Comparison of ENCODE assay signal across 30 cellular contexts in the genomic region with DNA sequence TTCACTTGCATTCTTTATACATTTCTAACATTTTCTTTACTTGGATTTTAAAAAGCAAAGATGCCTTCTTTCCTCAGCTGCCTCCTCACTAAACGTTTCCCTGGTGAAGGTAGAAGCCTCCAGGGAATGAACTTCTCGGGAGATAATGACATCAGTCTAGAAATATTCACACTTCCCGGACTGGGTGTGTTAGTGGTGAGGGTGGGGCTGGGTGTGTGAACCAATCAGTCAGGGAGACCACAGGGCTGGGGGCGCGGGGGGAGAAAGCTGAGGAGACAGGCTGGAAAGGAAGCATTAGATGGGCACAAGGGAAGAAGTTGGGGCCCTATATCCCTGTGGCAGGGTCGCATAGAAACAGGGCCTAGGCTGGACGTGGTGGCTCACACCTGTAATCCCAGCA. TPM values are rescaled to one million over a fixed set of nuclear protein-coding genes. Genes with fewer than 3 reads are reported as not detected.
DNase-seq lines count a peak whose midpoint lies in the region; ATAC-seq, FAIRE-seq and TF ChIP-seq lines count a peak whose summit lies in the region.
"Had no signal": no experiment of that assay in that cellular context is flagged by ENCODE, and none has a peak within 500 bp of the region (broad histone marks: within the 10 kb centered on the region; RNA-seq: fewer than 3 reads in every experiment).

No MANE protein-coding gene starts in this region.

- H3K36me3 ChIP-seq in bronchial epithelial cell (ENCODE audit: control insufficient read depth, insufficient read depth, low read length): no peaks in the 10 kb centered on the region
- no peaks in the 10 kb centered on the region for H3K36me3 ChIP-seq in mucosa of descending colon (ENCODE audit: low read depth)
- H3K36me3 ChIP-seq: left ventricle myocardium inferior, tibial artery had no signal

- H3K4me3 Mint-ChIP-seq in Calu3 (ENCODE audit: low read depth, unreplicated experiment): peak overlapping the region; percentile 11
- no peak overlapping the region for H3K4me3 Mint-ChIP-seq in stimulated activated memory B cell treated with anti-CD40 and anti-IgM and Interleukin-4, amounts not matched to agents 10 μg/mL and 1 μg/mL and 100 μg/mL, for 72 hours
- H3K4me3 Mint-ChIP-seq: activated CD8-positive, alpha-beta T cell treated with anti-CD3 and anti-CD28 coated beads for 36 hours; activated naive CD4-positive, alpha-beta T cell treated with anti-CD3 and anti-CD28 coated beads, Interleukin-2, amount 50 U/mL, for 24 hours; activated T-helper 17 cell treated with anti-CD3 and anti-CD28 coated beads, Interleukin-2, amount 50 U/mL, for 72 hours; B cell; effector memory CD8-positive, alpha-beta T cell; naive thymus-derived CD4-positive, alpha-beta T cell; T-helper 17 cell had no signal

- H3K27me3 ChIP-seq in bronchial epithelial cell (ENCODE audit: control insufficient read depth, insufficient read depth, low read length): no peaks in the 10 kb centered on the region

- peak; percentile 77 for DNase-seq in Calu3
- DNase-seq in M059J (ENCODE audit: low read depth): peak; percentile 41
- DNase-seq in bronchial epithelial cell (ENCODE audit: low read depth): peak; percentile 18
- peak in 2 of 3 donors; percentile 5 to 55 for DNase-seq in mucosa of descending colon
- no peak for DNase-seq in DMS53 (lab: John Stamatoyannopoulos, UW)
- DNase-seq in NCI-H2107 (lab: John Stamatoyannopoulos, UW): no peak
- DNase-seq: activated CD8-positive, alpha-beta T cell treated with anti-CD3 and anti-CD28 coated beads for 36 hours; amygdala; cortex of kidney; effector memory CD8-positive, alpha-beta T cell; foreskin fibroblast; left ventricle myocardium inferior; MM.1S; naive thymus-derived CD4-positive, alpha-beta T cell; NCI-H2029; NCI-H2227 treated with DMSO at 0.1 percent for 48 hours; psoas muscle; RPMI8226; stimulated activated CD8-positive, alpha-beta memory T cell treated with anti-CD3 and anti-CD28 coated beads, Interleukin-4, amount 100 ng/mL, for 48 hours; T-helper 17 cell; tibial artery had no signal

- peak overlapping the region; percentile 79 for H3K27ac Mint-ChIP-seq in Calu3 (ENCODE audit: unreplicated experiment)
- no peak overlapping the region for H3K27ac Mint-ChIP-seq in stimulated activated memory B cell treated with anti-CD40 and anti-IgM and Interleukin-4, amounts not matched to agents 10 μg/mL and 1 μg/mL and 100 μg/mL, for 72 hours
- H3K27ac Mint-ChIP-seq: activated CD8-positive, alpha-beta T cell treated with anti-CD3 and anti-CD28 coated beads for 36 hours; activated naive CD4-positive, alpha-beta T cell treated with anti-CD3 and anti-CD28 coated beads, Interleukin-2, amount 50 U/mL, for 24 hours; activated T-helper 17 cell treated with anti-CD3 and anti-CD28 coated beads, Interleukin-2, amount 50 U/mL, for 72 hours; B cell; effector memory CD8-positive, alpha-beta T cell; naive thymus-derived CD4-positive, alpha-beta T cell; T-helper 17 cell had no signal

- BruUV-seq in Calu3 (replicated peaks; lab: Mats Ljungman, UMichigan): no TSS peak

- no peaks in the 10 kb centered on the region for H3K27me3 Mint-ChIP-seq in Calu3 (ENCODE audit: unreplicated experiment)
- H3K27me3 Mint-ChIP-seq in stimulated activated memory B cell treated with anti-CD40 and anti-IgM and Interleukin-4, amounts not matched to agents 10 μg/mL and 1 μg/mL and 100 μg/mL, for 72 hours: peaks cover 76% of the 10 kb centered on the region

- H3K4me3 ChIP-seq in bronchial epithelial cell (ENCODE audit: low read depth, low read length): no peak overlapping the region
- no peak overlapping the region for H3K4me3 ChIP-seq in mucosa of descending colon
- H3K4me3 ChIP-seq: left ventricle myocardium inferior, psoas muscle, tibial artery had no signal

- CTCF ChIA-PET in Calu3 (lab: Charles Lee): interaction anchor here (0.6 to 1.3 kb wide), 2 partner anchors 133 to 219 kb away, joined by 4 read pairs; no protein-coding TSS in a partner anchor

- no peak for FAIRE-seq in bronchial epithelial cell (lab: Jason Lieb, UNC)

- H3K4me1 ChIP-seq in mucosa of descending colon (ENCODE audit: low read depth): peaks cover 3% of the 10 kb centered on the region
- H3K4me1 ChIP-seq: left ventricle myocardium inferior, psoas muscle, tibial artery had no signal

- H3K4me1 Mint-ChIP-seq in Calu3 (ENCODE audit: low read depth, unreplicated experiment): peaks cover 61% of the 10 kb centered on the region
- H3K4me1 Mint-ChIP-seq in stimulated activated memory B cell treated with anti-CD40 and anti-IgM and Interleukin-4, amounts not matched to agents 10 μg/mL and 1 μg/mL and 100 μg/mL, for 72 hours: peaks cover 16% of the 10 kb centered on the region

- ATAC-seq in mucosa of descending colon (peak; percentile 87), HG03108 (IDR thresholded peaks at IDR 0.05; ENCODE audit: unreplicated experiment) (no peak)
- no peak for ATAC-seq in stimulated activated memory B cell treated with anti-CD40 and anti-IgM and Interleukin-4, amounts not matched to agents 10 μg/mL and 1 μg/mL and 100 μg/mL, for 72 hours
- ATAC-seq: activated CD4-positive, CD25-positive, alpha-beta regulatory T cell treated with anti-CD3 and anti-CD28 coated beads, Interleukin-2, amount 50 U/mL, for 24 hours; activated CD8-positive, alpha-beta T cell treated with anti-CD3 and anti-CD28 coated beads for 36 hours; activated T-helper 17 cell treated with anti-CD3 and anti-CD28 coated beads, Interleukin-2, amount 50 U/mL, for 72 hours; effector memory CD8-positive, alpha-beta T cell; esophagus mucosa; naive thymus-derived CD4-positive, alpha-beta T cell; psoas muscle; T-helper 17 cell had no signal

- no peaks in the 10 kb centered on the region for H3K9me3 ChIP-seq in mucosa of descending colon
- H3K9me3 ChIP-seq: psoas muscle, tibial artery had no signal

- H3K9me3 Mint-ChIP-seq in Calu3 (ENCODE audit: low read depth, unreplicated experiment): peaks cover 5% of the 10 kb centered on the region
- H3K9me3 Mint-ChIP-seq in stimulated activated memory B cell treated with anti-CD40 and anti-IgM and Interleukin-4, amounts not matched to agents 10 μg/mL and 1 μg/mL and 100 μg/mL, for 72 hours: peaks cover 11% of the 10 kb centered on the region
- H3K9me3 Mint-ChIP-seq: activated naive CD4-positive, alpha-beta T cell treated with anti-CD3 and anti-CD28 coated beads, Interleukin-2, amount 50 U/mL, for 24 hours; activated T-helper 17 cell treated with anti-CD3 and anti-CD28 coated beads, Interleukin-2, amount 50 U/mL, for 72 hours; effector memory CD8-positive, alpha-beta T cell had no signal

- no peaks in the 10 kb centered on the region for H3K36me3 Mint-ChIP-seq in Calu3 (ENCODE audit: insufficient read depth, unreplicated experiment)
- H3K36me3 Mint-ChIP-seq in stimulated activated memory B cell treated with anti-CD40 and anti-IgM and Interleukin-4, amounts not matched to agents 10 μg/mL and 1 μg/mL and 100 μg/mL, for 72 hours: no peaks in the 10 kb centered on the region
- H3K36me3 Mint-ChIP-seq: activated naive CD4-positive, alpha-beta T cell treated with anti-CD3 and anti-CD28 coated beads, Interleukin-2, amount 50 U/mL, for 24 hours; naive thymus-derived CD4-positive, alpha-beta T cell had no signal

- TF ChIP-seq CTCF in Calu3 (IDR thresholded peaks at IDR 0.05; ENCODE audit: unreplicated experiment): no peak
- TF ChIP-seq CTCF in bronchial epithelial cell (IDR thresholded peaks at IDR 0.05; ENCODE audit: insufficient read depth, low read length, severe bottlenecking): no peak
- TF ChIP-seq CTCF in mucosa of descending colon (IDR thresholded peaks at IDR 0.05): no peak

- intact Hi-C loops in Calu3 (cut with micrococcal nuclease; ENCODE audit: unreplicated experiment): loop anchor here (5.0 kb wide), 2 partner anchors 134 to 354 kb away; no protein-coding TSS in a partner anchor
- intact Hi-C loops in mucosa of descending colon (cut with DNase I, micrococcal nuclease): no loop called here

RNA-seq across cellular contexts. Expression of gene BOD1L2, which starts 58.9 kb away (rescaled TPM):
- total RNA-seq in Calu3 (2022): not detected in 2 replicates
- not detected in 2 replicates for total RNA-seq in M059J (2014; rRNA removed; shearing (Covaris generic))
- not detected in 2 replicates for total RNA-seq in bronchial epithelial cell
- total RNA-seq in mucosa of descending colon: not detected
- total RNA-seq: activated CD8-positive, alpha-beta T cell treated with anti-CD3 and anti-CD28 coated beads for 36 hours; activated T-helper 17 cell treated with anti-CD3 and anti-CD28 coated beads, Interleukin-2, amount 50 U/mL, for 72 hours; B cell; cardiac septum; esophagus mucosa; left ventricle myocardium inferior; naive thymus-derived CD4-positive, alpha-beta T cell; psoas muscle; skeletal muscle tissue; T-helper 17 cell had no signal

Comparison
In these comparisons a context has a peak if more than half of its experiments do, and no peak if none do; other contexts are left out.
1. DNase-seq: peak in Calu3 (single experiment), M059J (single experiment), bronchial epithelial cell (single experiment) and mucosa of descending colon (2 of 3); none in DMS53 (single experiment) and NCI-H2107 (single experiment).